Comparison of ENCODE assay signal across 25 cellular contexts in the genomic region with DNA sequence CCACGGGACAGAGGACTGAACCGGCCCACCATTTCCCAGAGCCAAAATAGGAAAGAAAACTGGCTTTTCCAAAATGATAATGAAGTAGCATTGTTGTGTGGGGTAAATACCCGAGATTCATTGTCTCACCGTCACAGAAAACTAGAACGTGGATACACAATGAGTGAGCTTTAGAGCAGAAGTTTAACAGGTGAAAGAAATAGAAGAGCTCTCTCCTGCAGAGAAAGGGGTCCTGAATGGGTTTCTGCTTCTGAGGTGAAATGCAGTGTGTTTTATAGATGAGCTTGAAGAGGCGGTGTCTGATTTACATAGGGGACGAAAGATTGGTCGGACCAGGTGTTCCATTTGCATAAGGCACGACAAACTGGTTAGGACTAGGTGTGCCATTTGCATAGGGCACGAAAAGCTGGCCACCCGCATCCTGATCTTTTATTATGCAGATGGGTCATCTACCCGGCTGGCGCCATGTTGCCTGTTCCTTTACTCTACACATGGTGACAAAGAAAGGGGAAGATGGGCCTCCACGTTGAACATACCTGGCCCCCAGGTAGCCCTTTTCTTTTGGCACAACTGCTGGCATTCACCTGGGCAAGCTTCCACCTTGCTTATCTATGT.
"Had no signal": no experiment of that assay in that cellular context is flagged by ENCODE, and none has a peak within 500 bp of the region (broad histone marks: within the 10 kb centered on the region; RNA-seq: fewer than 3 reads in every experiment).

No MANE protein-coding gene starts in this region.

- H3K36me3 ChIP-seq: brain microvascular endothelial cell, upper lobe of left lung, WERI-Rb-1 had no signal

- H3K36me3 Mint-ChIP-seq: activated naive CD4-positive, alpha-beta T cell treated with anti-CD3 and anti-CD28 coated beads, Interleukin-2, amount 50 U/mL, for 72 hours; stimulated activated naive B cell treated with anti-CD40 and anti-IgM and Interleukin-4, amounts not matched to agents 10 μg/mL and 1 μg/mL and 100 μg/mL, for 72 hours had no signal

- H3K4me1 ChIP-seq: testis had no signal

- H3K9me3 Mint-ChIP-seq: activated naive CD4-positive, alpha-beta T cell treated with anti-CD3 and anti-CD28 coated beads, Interleukin-2, amount 50 U/mL, for 72 hours; activated T-cell treated with anti-CD3 and anti-CD28 coated beads, Interleukin-2, amount 50 U/mL, for 24 hours; activated T-helper 17 cell treated with anti-CD3 and anti-CD28 coated beads, Interleukin-2, amount 50 U/mL, for 72 hours; stimulated activated naive B cell treated with anti-CD40 and anti-IgM and Interleukin-4, amounts not matched to agents 10 μg/mL and 1 μg/mL and 100 μg/mL, for 72 hours had no signal

- H3K4me3 ChIP-seq: testis, upper lobe of left lung had no signal

- H3K4me3 Mint-ChIP-seq: activated T-cell treated with anti-CD3 and anti-CD28 coated beads, Interleukin-2, amount 50 U/mL, for 24 hours; activated T-helper 17 cell treated with anti-CD3 and anti-CD28 coated beads, Interleukin-2, amount 50 U/mL, for 72 hours; nephron progenitor cell; stimulated activated naive B cell treated with anti-CD40 and anti-IgM and Interleukin-4, amounts not matched to agents 10 μg/mL and 1 μg/mL and 100 μg/mL, for 72 hours had no signal

- H3K4me1 Mint-ChIP-seq: activated T-helper 17 cell treated with anti-CD3 and anti-CD28 coated beads, Interleukin-2, amount 50 U/mL, for 72 hours had no signal

- DNase-seq: activated CD8-positive, alpha-beta memory T cell treated with anti-CD3 and anti-CD28 coated beads for 24 hours; activated CD8-positive, alpha-beta memory T cell treated with anti-CD3 and anti-CD28 coated beads, Interleukin-2, amount 50 U/mL, for 4 hours; activated T-cell treated with anti-CD3 and anti-CD28 coated beads, Interleukin-2, amount 50 U/mL, for 24 hours; aorta; brain microvascular endothelial cell; caudate nucleus; dermis blood vessel endothelial cell; effector CD8-positive, alpha-beta T cell; foreskin melanocyte; left ventricle myocardium superior; mammary epithelial cell; midbrain; nephron progenitor cell; occipital lobe; posterior cingulate gyrus; stimulated activated CD4-positive, alpha-beta T cell treated with anti-CD3 and anti-CD28 coated beads, Interleukin-2, amount 100 ng/mL, for 48 hours; stimulated activated CD8-positive, alpha-beta memory T cell treated with anti-CD3 and anti-CD28 coated beads, Interleukin-4, amount 100 ng/mL, for 48 hours; stimulated activated naive B cell treated with anti-CD40 and anti-IgM and Interleukin-4, amounts not matched to agents 10 μg/mL and 1 μg/mL and 100 μg/mL, for 72 hours; T-helper 1 cell; testis; upper lobe of left lung; WERI-Rb-1 had no signal

- H3K27ac ChIP-seq: brain microvascular endothelial cell, testis, upper lobe of left lung, WERI-Rb-1 had no signal

- ATAC-seq: activated naive CD4-positive, alpha-beta T cell treated with anti-CD3 and anti-CD28 coated beads, Interleukin-2, amount 50 U/mL, for 72 hours; activated T-helper 17 cell treated with anti-CD3 and anti-CD28 coated beads, Interleukin-2, amount 50 U/mL, for 72 hours; esophagus mucosa; left ventricle myocardium superior; stimulated activated naive B cell treated with anti-CD40 and anti-IgM and Interleukin-4, amounts not matched to agents 10 μg/mL and 1 μg/mL and 100 μg/mL, for 72 hours had no signal

- H3K27ac Mint-ChIP-seq: activated naive CD4-positive, alpha-beta T cell treated with anti-CD3 and anti-CD28 coated beads, Interleukin-2, amount 50 U/mL, for 72 hours; activated T-cell treated with anti-CD3 and anti-CD28 coated beads, Interleukin-2, amount 50 U/mL, for 24 hours; activated T-helper 17 cell treated with anti-CD3 and anti-CD28 coated beads, Interleukin-2, amount 50 U/mL, for 72 hours; nephron progenitor cell; stimulated activated naive B cell treated with anti-CD40 and anti-IgM and Interleukin-4, amounts not matched to agents 10 μg/mL and 1 μg/mL and 100 μg/mL, for 72 hours had no signal

- H3K27me3 ChIP-seq: brain microvascular endothelial cell, testis, upper lobe of left lung had no signal

- H3K9me3 ChIP-seq: testis, upper lobe of left lung had no signal

- H3K27me3 Mint-ChIP-seq: activated T-helper 17 cell treated with anti-CD3 and anti-CD28 coated beads, Interleukin-2, amount 50 U/mL, for 72 hours had no signal
